In genomic region chr16:83952587-83952939, GRCh38 we compare ENCODE assay signal across 8 cellular contexts. TPM values are rescaled to one million over a fixed set of nuclear protein-coding genes. Genes with fewer than 3 reads are reported as not detected.
A peak's percentile ranks its signal among the peaks of the same experiment; 100 is the strongest.
DNase-seq lines count a peak whose midpoint lies in the region; ATAC-seq and TF ChIP-seq lines count a peak whose summit lies in the region.

No MANE protein-coding gene starts in this region.

- peak overlapping the region; percentile 87 for H3K4me2 ChIP-seq in smooth muscle cell

- H3K27ac Mint-ChIP-seq in nephron progenitor cell, result no peak overlapping the region

- peak; percentile 13 for ATAC-seq in RWPE2 (ENCODE audit: low read depth)

- H3K9ac ChIP-seq in smooth muscle cell (ENCODE audit: low read depth), result peak overlapping the region; percentile 4

- no peaks in the 10 kb centered on the region for H3K9me3 ChIP-seq in RWPE2 (ENCODE audit: severe bottlenecking)
- H3K9me3 ChIP-seq in smooth muscle cell (replicated peaks; ENCODE audit: low read depth), result no peaks in the 10 kb centered on the region

- peaks cover 21% of the 10 kb centered on the region for H3K27me3 Mint-ChIP-seq in nephron progenitor cell (ENCODE audit: low read depth, poor library complexity)

- H3K4me3 ChIP-seq in RWPE2 (ENCODE audit: severe bottlenecking) (peak overlapping the region; percentile 50), smooth muscle cell (peak overlapping the region; percentile 56)

- no peaks in the 10 kb centered on the region for H3K36me3 Mint-ChIP-seq in nephron progenitor cell (ENCODE audit: low read depth)

- no peaks in the 10 kb centered on the region for H3K27me3 ChIP-seq in RWPE2 (ENCODE audit: insufficient read depth, poor library complexity, severe bottlenecking)
- no peaks in the 10 kb centered on the region for H3K27me3 ChIP-seq in smooth muscle cell (ENCODE audit: low read depth)

- TF ChIP-seq CTCF in RWPE2 (IDR thresholded peaks at IDR 0.05; ENCODE audit: poor library complexity, severe bottlenecking) (no peak), smooth muscle cell (IDR thresholded peaks at IDR 0.05; ENCODE audit: borderline replicate concordance, insufficient read depth, poor library complexity, severe bottlenecking) (no peak), nephron progenitor cell (IDR thresholded peaks at IDR 0.05) (no peak)

- no peak overlapping the region for H3K4me3 Mint-ChIP-seq in nephron progenitor cell

- no peaks in the 10 kb centered on the region for H3F3A ChIP-seq in smooth muscle cell (ENCODE audit: low read depth)

- no peaks in the 10 kb centered on the region for H3K9me3 Mint-ChIP-seq in nephron progenitor cell

- H3K27ac ChIP-seq in RWPE2 (ENCODE audit: poor library complexity, severe bottlenecking), result peak overlapping the region; percentile 68
- H3K27ac ChIP-seq in smooth muscle cell (ENCODE audit: low read depth), result peak overlapping the region; percentile 27

- no peaks in the 10 kb centered on the region for H3K79me2 ChIP-seq in smooth muscle cell (ENCODE audit: low read depth)

- DNase-seq in HCEC 1CT, result peak; percentile 53
- DNase-seq in RWPE2 (ENCODE audit: low spot score), result no peak
- peak; percentile 38 for DNase-seq in fibroblast of the conjunctiva (ENCODE audit: low read depth)
- DNase-seq in smooth muscle cell (lab: John Stamatoyannopoulos, UW; ENCODE audit: unreplicated experiment), result no peak
- no peak for DNase-seq in AML-193 (lab: John Stamatoyannopoulos, UW)
- DNase-seq in stimulated activated CD4-positive, alpha-beta T cell treated with anti-CD3 and anti-CD28 coated beads, Interleukin-2, amount 100 ng/mL, for 48 hours, result no peak
- no peak for DNase-seq in nephron progenitor cell
- DNase-seq in NCI-H510A (lab: John Stamatoyannopoulos, UW), result no peak

- H3K36me3 ChIP-seq in RWPE2 (ENCODE audit: low read depth) (no peaks in the 10 kb centered on the region), smooth muscle cell (ENCODE audit: low read depth) (no peaks in the 10 kb centered on the region)

- H4K20me1 ChIP-seq in smooth muscle cell (ENCODE audit: low read depth), result peaks cover 6% of the 10 kb centered on the region

- H3K4me1 ChIP-seq in RWPE2 (ENCODE audit: insufficient read depth, poor library complexity, severe bottlenecking), result peaks cover 10% of the 10 kb centered on the region
- H3K4me1 ChIP-seq in smooth muscle cell (ENCODE audit: low read depth), result peaks cover 8% of the 10 kb centered on the region

- 58% methylated on average over 8 of the region's 8 CpGs for WGBS in smooth muscle cell (ENCODE audit: low lambda C conversion rate)

- peaks cover 13% of the 10 kb centered on the region for H3K4me1 Mint-ChIP-seq in nephron progenitor cell

- H2AFZ ChIP-seq in smooth muscle cell (ENCODE audit: low read depth), result peak overlapping the region; percentile 45

RNA-seq across cellular contexts. Expression of gene OSGIN1, which starts 0.5 kb away (rescaled TPM):
- total RNA-seq in smooth muscle cell, result 5.1 and 8.9 TPM in 2 replicates
- 12.4 and 13.8 TPM in 2 replicates for polyA plus RNA-seq in smooth muscle cell

RNA-seq across cellular contexts. Expression of gene NECAB2, which starts 15.5 kb away (rescaled TPM):
- total RNA-seq in smooth muscle cell, result 0.13 and 0.22 TPM in 2 replicates
- polyA plus RNA-seq in smooth muscle cell, result 0.83 and 1.7 TPM in 2 replicates

RNA-seq across cellular contexts. Expression of gene MLYCD, which starts 53.6 kb away (rescaled TPM):
- total RNA-seq in smooth muscle cell, result 1.2 and 1.8 TPM in 2 replicates
- polyA plus RNA-seq in smooth muscle cell, result 1.6 and 4.0 TPM in 2 replicates

Comparison
In these comparisons a context has a peak if more than half of its experiments do, and no peak if none do; other contexts are left out.
1. DNase-seq: peak in HCEC 1CT (single experiment) and fibroblast of the conjunctiva (single experiment); none in RWPE2 (single experiment), smooth muscle cell (single experiment), AML-193 (0 of 2), stimulated activated CD4-positive, alpha-beta T cell treated with anti-CD3 and anti-CD28 coated beads, Interleukin-2, amount 100 ng/mL, for 48 hours (0 of 2), nephron progenitor cell (single experiment) and NCI-H510A (single experiment).